Comparison of ENCODE assay signal across 16 cellular contexts in the genomic region with DNA sequence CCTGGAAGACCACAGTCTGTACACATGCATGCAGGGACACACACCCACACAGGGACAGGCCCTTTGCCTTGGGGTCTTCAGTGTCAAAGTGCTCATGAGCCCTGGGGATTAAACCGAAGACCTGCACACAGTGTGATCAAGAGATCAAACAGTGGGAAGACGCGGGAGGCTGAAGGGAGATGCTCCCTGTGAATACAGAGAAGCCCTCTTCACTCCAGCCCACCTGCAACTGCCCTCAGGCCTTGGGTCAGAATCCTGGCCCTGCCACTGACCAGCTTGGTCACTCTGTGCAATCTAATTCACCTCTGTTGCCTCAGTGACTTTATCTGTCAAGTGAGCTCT. TPM values are rescaled to one million over a fixed set of nuclear protein-coding genes. Genes with fewer than 3 reads are reported as not detected.
DNase-seq lines count a peak whose midpoint lies in the region; ATAC-seq, FAIRE-seq and TF ChIP-seq lines count a peak whose summit lies in the region.
"Had no signal": no experiment of that assay in that cellular context is flagged by ENCODE, and none has a peak within 500 bp of the region (broad histone marks: within the 10 kb centered on the region; RNA-seq: fewer than 3 reads in every experiment).

No MANE protein-coding gene starts in this region.

- H3K79me2 ChIP-seq in K562 (ENCODE audit: control insufficient read depth, insufficient read depth, low read length) = peaks cover 90% of the 10 kb centered on the region

- H3K9me1 ChIP-seq in K562 (ENCODE audit: control insufficient read depth, insufficient read depth, low read length) = no peaks in the 10 kb centered on the region

- no peak for TF ChIP-seq RAD21 in K562 (CRISPR knock-in tag; conservative IDR thresholded peaks at IDR 0.05 in 1 of 2, IDR thresholded peaks at IDR 0.05 in 1 of 2)

- ATAC-seq in K562 (no peak), lower lobe of right lung (no peak), HG03025 (IDR thresholded peaks at IDR 0.05; ENCODE audit: low FRiP score, unreplicated experiment) (no peak)

- CTCF ChIA-PET in K562 (lab: Yijun Ruan, JAX; ENCODE audit: low intra/inter-chr PET ratio) = no interaction called here

- H3K36me3 ChIP-seq in K562 (ENCODE audit: control insufficient read depth, insufficient read depth, low read length) (peaks cover 17% of the 10 kb centered on the region; the same call in 2 of the 3 replicates), lower lobe of right lung (no peaks in the 10 kb centered on the region), subcutaneous abdominal adipose tissue (ENCODE audit: control insufficient read depth in 5 of 5, insufficient read depth in 5 of 5, low read length in 5 of 5) (peaks cover 0 to 4% (median 0%) of the 10 kb centered on the region in 5 donors)

- POLR2A ChIA-PET in K562 (lab: Yijun Ruan, JAX) = interaction anchor here (1.0 to 2.8 kb wide), 3 partner anchors 9 to 14 kb away, joined by 3 to 12 read pairs (median 4); no protein-coding TSS in a partner anchor

- H3K9ac ChIP-seq in K562 (ENCODE audit: insufficient read depth in 1 of 2, low read depth in 2 of 2, low read length in 2 of 2) (peak overlapping the region in 1 of 2 experiments; percentile 65; a peak in 2 of 4 replicates), subcutaneous abdominal adipose tissue (ENCODE audit: low read length in 5 of 5) (peak overlapping the region in 3 of 5 donors; percentile 26 to 97 (median 27))

- no peaks in the 10 kb centered on the region for H3K9me3 ChIP-seq in K562 (replicated peaks; ENCODE audit: control insufficient read depth, insufficient read depth, low read depth, low read length)
- H3K9me3 ChIP-seq in lower lobe of right lung = no peaks in the 10 kb centered on the region
- H3K9me3 ChIP-seq in subcutaneous abdominal adipose tissue (ENCODE audit: control insufficient read depth in 5 of 5, low read length in 5 of 5) = no peaks in the 10 kb centered on the region
- H3K9me3 ChIP-seq: MG63 had no signal

- peaks cover 20% of the 10 kb centered on the region for H4K20me1 ChIP-seq in K562 (replicated peaks; ENCODE audit: control insufficient read depth, insufficient read depth, low read length)

- no peak overlapping the region for H2AFZ ChIP-seq in K562 (ENCODE audit: low read depth, low read length)
- H2AFZ ChIP-seq: PC-9 had no signal

- peaks cover 52 to 97% of the 10 kb centered on the region in 2 experiments for H3K4me1 ChIP-seq in K562 (replicated peaks in 1 of 2; ENCODE audit: control insufficient read depth in 2 of 2, insufficient read depth in 2 of 2, low read length in 2 of 2)
- H3K4me1 ChIP-seq in lower lobe of right lung = peaks cover 94% of the 10 kb centered on the region
- H3K4me1 ChIP-seq in subcutaneous abdominal adipose tissue (ENCODE audit: control insufficient read depth in 5 of 5, insufficient read depth in 5 of 5, low read length in 5 of 5) = peaks cover 36 to 97% (median 92%) of the 10 kb centered on the region in 5 donors

- no peaks in the 10 kb centered on the region for H3K27me3 ChIP-seq in K562 (ENCODE audit: control insufficient read depth in 2 of 2, insufficient read depth in 2 of 2, low read length in 2 of 2)
- H3K27me3 ChIP-seq in lower lobe of right lung (ENCODE audit: low read depth) = no peaks in the 10 kb centered on the region
- H3K27me3 ChIP-seq in subcutaneous abdominal adipose tissue (ENCODE audit: control insufficient read depth in 5 of 5, insufficient read depth in 4 of 5, low read length in 5 of 5) = no peaks in the 10 kb centered on the region
- H3K27me3 ChIP-seq: MG63 had no signal

- TF ChIP-seq POLR2A in GM12891 (IDR thresholded peaks at IDR 0.05; ENCODE audit: low read depth, low read length) (no peak), K562 (conservative IDR thresholded peaks at IDR 0.05) (no peak)

- in situ Hi-C loops in K562 (cut with MboI) = no loop called here

- DNase-seq in GM12891 (ENCODE audit: insufficient read length, low spot score) (no peak), K562 (ENCODE audit: extremely low read depth in 1 of 4, low spot score in 3 of 4) (no peak), lower lobe of right lung (no peak), amygdala (lab: John Stamatoyannopoulos, UW) (no peak), DMS153 (lab: John Stamatoyannopoulos, UW) (no peak)
- DNase-seq: activated B cell treated with CpG ODN at 0.5 μM for 24 hours; H7; kidney glomerular epithelial cell; PC-9; stimulated activated CD4-positive, alpha-beta T cell treated with anti-CD3 and anti-CD28 coated beads, Interleukin-2, amount 100 ng/mL, for 24 hours had no signal

- TF ChIP-seq CTCF in K562 (IDR thresholded peaks at IDR 0.05 in 2 of 3, conservative IDR thresholded peaks at IDR 0.05 in 1 of 3; ENCODE audit: insufficient read depth in 2 of 3, low read depth in 1 of 3, low read length in 3 of 3) (no peak), lower lobe of right lung (IDR thresholded peaks at IDR 0.05) (no peak)

- intact Hi-C loops in K562 (cut with micrococcal nuclease) = no loop called here
- intact Hi-C loops in lower lobe of right lung (cut with DNase I) = no loop called here

- no TSS peak for BruUV-seq in K562 (replicated peaks; lab: Mats Ljungman, UMichigan)

- TF ChIP-seq EP300 in K562 (IDR thresholded peaks at IDR 0.05; ENCODE audit: low read length) = no peak

- FAIRE-seq in GM12891 (lab: Jason Lieb, UNC) (no peak), K562 (lab: Jason Lieb, UNC) (peak; percentile 26)
- FAIRE-seq: HTR-8/SVneo, urothelium cell line had no signal

- H3K4me3 ChIP-seq in K562 (no peak overlapping the region), lower lobe of right lung (peak overlapping the region; percentile 85), subcutaneous abdominal adipose tissue (ENCODE audit: low read depth in 1 of 5, low read length in 5 of 5) (peak overlapping the region in 4 of 5 donors; percentile 32 to 90 (median 66))
- H3K4me3 ChIP-seq: MG63, PC-9 had no signal

- H3K4me2 ChIP-seq in K562 (ENCODE audit: insufficient read depth, low read length) = no peak overlapping the region
- H3K4me2 ChIP-seq: PC-9 had no signal

- no peak overlapping the region for H3K27ac ChIP-seq in K562 (ENCODE audit: extremely low read depth, low read depth, low read length)
- H3K27ac ChIP-seq in lower lobe of right lung = peak overlapping the region; percentile 89
- H3K27ac ChIP-seq in subcutaneous abdominal adipose tissue (ENCODE audit: low read depth, low read length) = peak overlapping the region; percentile 95
- H3K27ac ChIP-seq: PC-9 had no signal

- WGBS in K562 (ENCODE audit: insufficient coverage, low coverage, missing lambda C conversion rate) = 58% methylated on average over 3 of the region's 3 CpGs

RNA-seq across cellular contexts. Expression of a gene that starts 2.9 kb away (rescaled TPM):
- polyA plus RNA-seq in GM12891 (2012; ENCODE audit: low read depth, missing spikeins) = 27.7 TPM
- total RNA-seq in K562 (2011; cell fraction: chromatin; rRNA removed; ENCODE audit: low replicate concordance) = 62.0 and 176 TPM in 2 replicates
- total RNA-seq in K562 (2011; cell fraction: nucleolus; rRNA removed) = 78.8 and 97.7 TPM in 2 replicates
- total RNA-seq in K562 (2011; cell fraction: nucleoplasm; rRNA removed) = 55.4 and 58.4 TPM in 2 replicates
- total RNA-seq in K562 (2014; rRNA removed) (27.1 and 36.2 TPM in 2 replicates), K562 (2014; rRNA removed; fragmentation: Illumina TruSeq; extraction: Trizol) (9.4 and 12.0 TPM in 2 replicates), K562 (2015; rRNA removed; fragmentation: Illumina TruSeq; extraction: Trizol) (25.8 and 25.9 TPM in 2 replicates), K562 (2021) (28.6 and 37.3 TPM in 2 replicates), lower lobe of right lung (71.1 TPM)
- polyA plus RNA-seq in K562 (2011; rRNA removed) (40.3 and 45.9 TPM in 2 replicates), K562 (2014; fragmentation: Illumina TruSeq; extraction: Trizol) (28.7 and 34.9 TPM in 2 replicates), K562 (2014; fragmentation: Nextera tagmentation; extraction: Ambion mirVana) (1 to 10 TPM in 1 of 2 experiments, under 1 TPM in 1; 0.75 to 2.4 TPM), K562 (2014; rRNA removed) (39.5 and 43.3 TPM in 2 replicates)
- polyA plus RNA-seq in K562 (2011; cell fraction: cytosol; rRNA removed) = 34.7 and 62.2 TPM in 2 replicates
- 170 and 326 TPM in 2 replicates for polyA plus RNA-seq in K562 (2011; cell fraction: nucleus; rRNA removed)
- 26.3 and 47.2 TPM in 2 replicates for polyA plus RNA-seq in K562 (2012)
- polyA minus RNA-seq in K562 (2011; rRNA and poly(A)+ RNA removed) = 12.0 and 17.4 TPM in 2 replicates
- 13.6 and 18.5 TPM in 2 replicates for polyA minus RNA-seq in K562 (2011; cell fraction: cytosol; rRNA and poly(A)+ RNA removed)
- polyA minus RNA-seq in K562 (2011; cell fraction: nucleus; rRNA and poly(A)+ RNA removed) = 30.2 and 36.5 TPM in 2 replicates

RNA-seq across cellular contexts. Expression of a gene that starts 45.6 kb away (rescaled TPM):
- 1.2 TPM for polyA plus RNA-seq in GM12891 (2012; ENCODE audit: low read depth, missing spikeins)
- total RNA-seq in K562 (2011; cell fraction: chromatin; rRNA removed; ENCODE audit: low replicate concordance) = 36.0 and 113 TPM in 2 replicates
- total RNA-seq in K562 (2011; cell fraction: nucleolus; rRNA removed) = 65.4 and 76.9 TPM in 2 replicates
- total RNA-seq in K562 (2011; cell fraction: nucleoplasm; rRNA removed) = 49.2 and 52.3 TPM in 2 replicates
- total RNA-seq in K562 (2014; rRNA removed) (20.7 and 23.6 TPM in 2 replicates), K562 (2014; rRNA removed; fragmentation: Illumina TruSeq; extraction: Trizol) (6.3 and 9.4 TPM in 2 replicates), K562 (2015; rRNA removed; fragmentation: Illumina TruSeq; extraction: Trizol) (13.7 and 15.3 TPM in 2 replicates), K562 (2021) (24.6 and 25.8 TPM in 2 replicates), lower lobe of right lung (38.5 TPM)
- polyA plus RNA-seq in K562 (2011; rRNA removed) (10.1 and 20.2 TPM in 2 replicates), K562 (2014; fragmentation: Illumina TruSeq; extraction: Trizol) (17.8 and 18.8 TPM in 2 replicates), K562 (2014; fragmentation: Nextera tagmentation; extraction: Ambion mirVana) (1 to 10 TPM in 1 of 2 experiments, under 1 TPM in 1; 0.55 to 1.6 TPM), K562 (2014; rRNA removed) (16.1 and 20.6 TPM in 2 replicates)
- 19.0 and 25.7 TPM in 2 replicates for polyA plus RNA-seq in K562 (2011; cell fraction: cytosol; rRNA removed)
- polyA plus RNA-seq in K562 (2011; cell fraction: nucleus; rRNA removed) = 44.6 and 60.7 TPM in 2 replicates
- polyA plus RNA-seq in K562 (2012) = 11.5 and 21.9 TPM in 2 replicates
- 12.7 and 14.4 TPM in 2 replicates for polyA minus RNA-seq in K562 (2011; rRNA and poly(A)+ RNA removed)
- 12.8 and 20.2 TPM in 2 replicates for polyA minus RNA-seq in K562 (2011; cell fraction: cytosol; rRNA and poly(A)+ RNA removed)
- 24.2 and 31.3 TPM in 2 replicates for polyA minus RNA-seq in K562 (2011; cell fraction: nucleus; rRNA and poly(A)+ RNA removed)

RNA-seq across cellular contexts. Expression of a gene that starts 56.4 kb away (rescaled TPM):
- polyA plus RNA-seq in GM12891 (2012; ENCODE audit: low read depth, missing spikeins) = 0.89 TPM
- 2.0 and 6.1 TPM in 2 replicates for total RNA-seq in K562 (2011; cell fraction: chromatin; rRNA removed; ENCODE audit: low replicate concordance)
- total RNA-seq in K562 (2011; cell fraction: nucleolus; rRNA removed) = 2.8 and 3.8 TPM in 2 replicates
- 2.3 TPM in 2 replicates for total RNA-seq in K562 (2011; cell fraction: nucleoplasm; rRNA removed)
- total RNA-seq in K562 (2014; rRNA removed) = 0.09 and 0.45 TPM in 2 replicates
- total RNA-seq in K562 (2014; rRNA removed; fragmentation: Illumina TruSeq; extraction: Trizol) = 0.15 and 0.16 TPM in 2 replicates
- total RNA-seq in K562 (2015; rRNA removed; fragmentation: Illumina TruSeq; extraction: Trizol) = 0.51 and 0.53 TPM in 2 replicates
- total RNA-seq in K562 (2021) = 3.0 and 4.0 TPM in 2 replicates
- 0.46 and 0.65 TPM in 2 replicates for polyA plus RNA-seq in K562 (2011; rRNA removed)
- polyA plus RNA-seq in K562 (2011; cell fraction: cytosol; rRNA removed) = 0.32 and 0.43 TPM in 2 replicates
- polyA plus RNA-seq in K562 (2011; cell fraction: nucleus; rRNA removed) = 2.8 and 6.2 TPM in 2 replicates
- polyA plus RNA-seq in K562 (2012) = 0.77 and 2.3 TPM in 2 replicates
- polyA plus RNA-seq in K562 (2014; fragmentation: Illumina TruSeq; extraction: Trizol) = 0.62 and 0.91 TPM in 2 replicates
- polyA plus RNA-seq in K562 (2014; fragmentation: Nextera tagmentation; extraction: Ambion mirVana) = not detected
- 0.57 and 0.77 TPM in 2 replicates for polyA plus RNA-seq in K562 (2014; rRNA removed)
- 0.14 and 0.21 TPM in 2 replicates for polyA minus RNA-seq in K562 (2011; rRNA and poly(A)+ RNA removed)
- polyA minus RNA-seq in K562 (2011; cell fraction: cytosol; rRNA and poly(A)+ RNA removed) = not detected in 2 replicates
- 0.54 and 0.89 TPM in 2 replicates for polyA minus RNA-seq in K562 (2011; cell fraction: nucleus; rRNA and poly(A)+ RNA removed)
- 1.4 TPM for total RNA-seq in lower lobe of right lung
- polyA plus RNA-seq: CD14-positive monocyte had no signal
